ENCODE assay signal across 1 cellular context in genomic region chr3:194287392-194287791, GRCh38.
TF ChIP-seq lines count a peak whose summit lies in the region.

No MANE protein-coding gene starts in this region.

TF ChIP-seq in SK-N-SH treated with all-trans-retinoic acid at 6 μM for 48 hours, 23 proteins besides CTCF, POLR2A, EP300 and RAD21 (continued from another document):
- TF ChIP-seq SNAI2 (CRISPR knock-in tag; IDR thresholded peaks at IDR 0.05) (no peak), ARNTL (CRISPR knock-in tag; IDR thresholded peaks at IDR 0.05; ENCODE audit: borderline replicate concordance, low read depth) (no peak), CSDC2 (CRISPR knock-in tag; IDR thresholded peaks at IDR 0.05) (no peak), ZNF70 (CRISPR knock-in tag; IDR thresholded peaks at IDR 0.05) (no peak), ISL1 (CRISPR knock-in tag; IDR thresholded peaks at IDR 0.05) (no peak), BACH2 (CRISPR knock-in tag; IDR thresholded peaks at IDR 0.05; ENCODE audit: borderline replicate concordance) (no peak), ZNF8 (CRISPR knock-in tag; IDR thresholded peaks at IDR 0.05) (no peak), ZFP3 (CRISPR knock-in tag; IDR thresholded peaks at IDR 0.05) (no peak)
- TF ChIP-seq, protein P1, sequence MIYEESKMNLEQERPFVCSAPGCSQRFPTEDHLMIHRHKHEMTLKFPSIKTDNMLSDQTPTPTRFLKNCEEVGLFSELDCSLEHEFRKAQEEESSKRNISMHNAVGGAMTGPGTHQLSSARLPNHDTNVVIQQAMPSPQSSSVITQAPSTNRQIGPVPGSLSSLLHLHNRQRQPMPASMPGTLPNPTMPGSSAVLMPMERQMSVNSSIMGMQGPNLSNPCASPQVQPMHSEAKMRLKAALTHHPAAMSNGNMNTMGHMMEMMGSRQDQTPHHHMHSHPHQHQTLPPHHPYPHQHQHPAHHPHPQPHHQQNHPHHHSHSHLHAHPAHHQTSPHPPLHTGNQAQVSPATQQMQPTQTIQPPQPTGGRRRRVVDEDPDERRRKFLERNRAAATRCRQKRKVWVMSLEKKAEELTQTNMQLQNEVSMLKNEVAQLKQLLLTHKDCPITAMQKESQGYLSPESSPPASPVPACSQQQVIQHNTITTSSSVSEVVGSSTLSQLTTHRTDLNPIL (CRISPR knock-in tag; IDR thresholded peaks at IDR 0.05; ENCODE audit: low read depth), result no peak
TF ChIP-seq in SK-N-SH treated with all-trans-retinoic acid at 6 μM for 48 hours: peak in this region for 0.
